Comparison of ENCODE assay signal across 19 cellular contexts in genomic region chr14:94638330-94638729, GRCh38. TPM values are rescaled to one million over a fixed set of nuclear protein-coding genes. Genes with fewer than 3 reads are reported as not detected.
DNase-seq lines count a peak whose midpoint lies in the region; ATAC-seq and TF ChIP-seq lines count a peak whose summit lies in the region.
"Had no signal": no experiment of that assay in that cellular context is flagged by ENCODE, and none has a peak within 500 bp of the region (broad histone marks: within the 10 kb centered on the region; RNA-seq: fewer than 3 reads in every experiment).

No MANE protein-coding gene starts in this region.

- peaks cover 3% of the 10 kb centered on the region for H3K9me3 Mint-ChIP-seq in Calu3 (ENCODE audit: low read depth, unreplicated experiment)
- H3K9me3 Mint-ChIP-seq: CD4-positive, alpha-beta T cell had no signal

- H3K9me3 ChIP-seq in RWPE2 (ENCODE audit: severe bottlenecking) (no peaks in the 10 kb centered on the region), esophagus squamous epithelium (no peaks in the 10 kb centered on the region)
- H3K9me3 ChIP-seq: Peyer's patch, SJCRH30 had no signal

- DNase-seq in EL = peak; percentile 16
- DNase-seq in RWPE2 (ENCODE audit: low spot score) = no peak
- peak; percentile 38 for DNase-seq in iris pigment epithelial cell (ENCODE audit: low read depth)
- peak; percentile 5 for DNase-seq in putamen (ENCODE audit: low spot score)
- DNase-seq in esophagus squamous epithelium (lab: John Stamatoyannopoulos, UW) = no peak
- DNase-seq in C1 segment of cervical spinal cord (lab: John Stamatoyannopoulos, UW) = no peak
- DNase-seq in Calu3 = no peak
- DNase-seq: AML-193; CD4-positive, alpha-beta T cell; DMS79; GDM1; NCI-H1092 treated with DMSO at 0.1 percent for 48 hours; NCI-H1694; NCI-H446 treated with DMSO at 0.1 percent for 48 hours; NCI-H82; Peyer's patch; SJCRH30 had no signal

- BruUV-seq in Calu3 (replicated peaks; lab: Mats Ljungman, UMichigan) = no TSS peak

- H3K4me3 ChIP-seq in RWPE2 (ENCODE audit: severe bottlenecking) (no peak overlapping the region), esophagus squamous epithelium (no peak overlapping the region)
- H3K4me3 ChIP-seq: K562, Peyer's patch, SJCRH30 had no signal

- no peak for TF ChIP-seq POLR2A in esophagus squamous epithelium (IDR thresholded peaks at IDR 0.05)

- CTCF ChIA-PET in Calu3 (lab: Charles Lee) = interaction anchor here (0.6 kb wide), 1 partner anchor 409 kb away, joined by 3 read pairs; no protein-coding TSS in a partner anchor

- intact Hi-C loops in esophagus squamous epithelium (cut with DNase I) (no loop called here), Calu3 (cut with micrococcal nuclease; ENCODE audit: unreplicated experiment) (loop anchor here (5.0 kb wide), 1 partner anchor 44 kb away; no protein-coding TSS in a partner anchor)

- peaks cover 13% of the 10 kb centered on the region for H3K27me3 Mint-ChIP-seq in Calu3 (ENCODE audit: unreplicated experiment)

- H3K4me1 Mint-ChIP-seq in Calu3 (ENCODE audit: low read depth, unreplicated experiment) = peaks cover 24% of the 10 kb centered on the region

- H3K36me3 ChIP-seq in RWPE2 (ENCODE audit: low read depth) = no peaks in the 10 kb centered on the region
- no peaks in the 10 kb centered on the region for H3K36me3 ChIP-seq in esophagus squamous epithelium
- H3K36me3 ChIP-seq: Peyer's patch, SJCRH30 had no signal

- H3K4me1 ChIP-seq in RWPE2 (ENCODE audit: insufficient read depth, poor library complexity, severe bottlenecking) = no peaks in the 10 kb centered on the region
- H3K4me1 ChIP-seq in esophagus squamous epithelium = no peaks in the 10 kb centered on the region
- H3K4me1 ChIP-seq: Peyer's patch, SJCRH30 had no signal

- 66 to 67% methylated on average over 2 to 3 of the region's 3 CpGs for WGBS in esophagus squamous epithelium, 2 donors

- ATAC-seq in RWPE2 (ENCODE audit: low read depth) = peak; percentile 16; the same call in 1 of the 3 replicates
- ATAC-seq: K562 had no signal

- no peak overlapping the region for H3K4me3 Mint-ChIP-seq in Calu3 (ENCODE audit: low read depth, unreplicated experiment)
- H3K4me3 Mint-ChIP-seq: CD4-positive, alpha-beta T cell had no signal

- H3K27me3 ChIP-seq in RWPE2 (ENCODE audit: insufficient read depth, poor library complexity, severe bottlenecking) (peaks cover 3% of the 10 kb centered on the region), esophagus squamous epithelium (peaks cover 0 to 10% (median 0%) of the 10 kb centered on the region in 4 donors)
- H3K27me3 ChIP-seq: Peyer's patch, SJCRH30 had no signal

- no peak overlapping the region for H3K27ac ChIP-seq in RWPE2 (ENCODE audit: poor library complexity, severe bottlenecking)
- H3K27ac ChIP-seq in esophagus squamous epithelium = no peak overlapping the region
- H3K27ac ChIP-seq: Peyer's patch, SJCRH30 had no signal

- H3K36me3 Mint-ChIP-seq in Calu3 (ENCODE audit: insufficient read depth, unreplicated experiment) = no peaks in the 10 kb centered on the region

- TF ChIP-seq CTCF in RWPE2 (IDR thresholded peaks at IDR 0.05; ENCODE audit: poor library complexity, severe bottlenecking) (no peak), esophagus squamous epithelium (IDR thresholded peaks at IDR 0.05) (no peak), Calu3 (IDR thresholded peaks at IDR 0.05; ENCODE audit: unreplicated experiment) (no peak)

- H3K27ac Mint-ChIP-seq in Calu3 (ENCODE audit: unreplicated experiment) = no peak overlapping the region
- H3K27ac Mint-ChIP-seq: CD4-positive, alpha-beta T cell had no signal

RNA-seq across cellular contexts. Expression of gene SERPINA3, which starts 26.1 kb away (rescaled TPM):
- total RNA-seq in esophagus squamous epithelium (100 to 1,000 TPM in 1 of 4 donors, 10 to 100 TPM in 2, 1 to 10 TPM in 1; 3.3 to 223 (median 54.8) TPM), Calu3 (2022) (1,748 and 2,914 TPM in 2 replicates)
- total RNA-seq: CD4-positive, alpha-beta T cell; SJCRH30 had no signal

RNA-seq across cellular contexts. Expression of gene SERPINA5, which starts 57.1 kb away (rescaled TPM):
- total RNA-seq in esophagus squamous epithelium (under 1 TPM in 3 of 4 donors, not detected in 1; 0.12 to 0.38 (median 0.35) TPM), Calu3 (2022) (20.7 and 21.6 TPM in 2 replicates)
- total RNA-seq: A673; CD4-positive, alpha-beta T cell; Peyer's patch had no signal

Comparison
In these comparisons a context has a peak if more than half of its experiments do, and no peak if none do; other contexts are left out.
1. DNase-seq: peak in EL (single experiment), iris pigment epithelial cell (single experiment) and putamen (single experiment); none in RWPE2 (single experiment), esophagus squamous epithelium (single experiment), C1 segment of cervical spinal cord (0 of 14) and Calu3 (single experiment).
2. RNA of gene SERPINA5, which starts 57.1 kb away (total RNA-seq): 20.7 to 21.6 TPM in Calu3; 0.12 to 0.38 TPM in esophagus squamous epithelium; every median in the first group is over 10 times any median in the second.